Comparison of ENCODE assay signal across 18 cellular contexts in the genomic region with DNA sequence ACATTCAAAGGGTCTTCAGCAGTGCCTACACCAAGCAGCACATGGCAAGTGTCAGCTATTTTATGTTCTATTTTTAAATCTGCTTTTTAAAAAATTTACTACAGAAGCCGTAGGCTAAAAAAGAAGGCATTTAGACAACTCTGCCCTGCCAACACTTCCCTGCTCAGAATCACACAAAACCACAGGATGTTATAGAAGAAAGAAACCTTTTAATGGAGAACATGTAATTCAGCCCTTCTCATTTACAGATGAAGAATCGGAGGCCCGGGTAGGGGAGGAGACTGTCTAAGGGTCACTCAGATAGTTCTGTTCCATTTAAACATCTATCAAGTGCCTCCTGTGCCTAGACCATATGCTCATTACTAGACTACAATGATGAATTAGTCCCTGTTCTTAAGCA.
"Had no signal": no experiment of that assay in that cellular context is flagged by ENCODE, and none has a peak within 500 bp of the region (broad histone marks: within the 10 kb centered on the region; RNA-seq: fewer than 3 reads in every experiment).

No MANE protein-coding gene starts in this region.

- H3K27ac Mint-ChIP-seq: activated CD4-positive, alpha-beta T cell treated with anti-CD3 and anti-CD28 coated beads for 36 hours; activated naive CD8-positive, alpha-beta T cell; activated T-helper 1 cell treated with anti-CD3 and anti-CD28 coated beads, Interleukin-12 subunit alpha, Interleukin-12 subunit beta, Interleukin-2, Interleukin-4 antibody, amounts not matched to agents 30 ng/mL and 10 ng/mL and 1 ng/mL, durations not matched to agents 14 hours and 24 hours and 36 hours; memory B cell; naive B cell; progenitor cell of endocrine pancreas; stimulated activated naive CD8-positive, alpha-beta T cell treated with anti-CD3 and anti-CD28 coated beads, Interleukin-15, Interleukin-2, amounts not matched to agents 100 ng/mL and 50 ng/mL, for 24 hours; T-helper 17 cell; WTC11 had no signal

- H3K27me3 Mint-ChIP-seq: T-helper 17 cell had no signal

- DNase-seq: activated CD4-positive, alpha-beta T cell treated with anti-CD3 and anti-CD28 coated beads for 36 hours; activated CD4-positive, alpha-beta T cell treated with anti-CD3 and anti-CD28 coated beads, Interleukin-2, amount 50 U/mL, for 48 hours; activated gamma-delta T cell treated with Interleukin-2 at 50 U/mL for 16 hours; amygdala; colonic mucosa; erythroblast; left ventricle myocardium inferior; naive B cell; stimulated activated CD4-positive, alpha-beta T cell treated with anti-CD3 and anti-CD28 coated beads, Interleukin-2, amount 100 ng/mL, for 24 hours; T-helper 17 cell had no signal

- H3K36me3 Mint-ChIP-seq: activated naive CD8-positive, alpha-beta T cell; memory B cell; naive B cell; WTC11 had no signal

- H3K4me3 Mint-ChIP-seq: activated CD4-positive, alpha-beta T cell treated with anti-CD3 and anti-CD28 coated beads for 36 hours; activated naive CD8-positive, alpha-beta T cell; activated T-helper 1 cell treated with anti-CD3 and anti-CD28 coated beads, Interleukin-12 subunit alpha, Interleukin-12 subunit beta, Interleukin-2, Interleukin-4 antibody, amounts not matched to agents 30 ng/mL and 10 ng/mL and 1 ng/mL, durations not matched to agents 14 hours and 24 hours and 36 hours; central memory CD8-positive, alpha-beta T cell; memory B cell; naive B cell; neural crest cell; stimulated activated naive CD8-positive, alpha-beta T cell treated with anti-CD3 and anti-CD28 coated beads, Interleukin-15, Interleukin-2, amounts not matched to agents 100 ng/mL and 50 ng/mL, for 24 hours; T-helper 17 cell; WTC11 had no signal

- H3K4me1 Mint-ChIP-seq: activated CD4-positive, alpha-beta T cell treated with anti-CD3 and anti-CD28 coated beads for 36 hours; central memory CD8-positive, alpha-beta T cell; memory B cell; naive B cell; neural crest cell; T-helper 17 cell had no signal

- H3K9me3 Mint-ChIP-seq: activated T-helper 1 cell treated with anti-CD3 and anti-CD28 coated beads, Interleukin-12 subunit alpha, Interleukin-12 subunit beta, Interleukin-2, Interleukin-4 antibody, amounts not matched to agents 30 ng/mL and 10 ng/mL and 1 ng/mL, durations not matched to agents 14 hours and 24 hours and 36 hours; central memory CD8-positive, alpha-beta T cell; memory B cell; stimulated activated naive CD8-positive, alpha-beta T cell treated with anti-CD3 and anti-CD28 coated beads, Interleukin-15, Interleukin-2, amounts not matched to agents 100 ng/mL and 50 ng/mL, for 24 hours; WTC11 had no signal
